In the genomic region with DNA sequence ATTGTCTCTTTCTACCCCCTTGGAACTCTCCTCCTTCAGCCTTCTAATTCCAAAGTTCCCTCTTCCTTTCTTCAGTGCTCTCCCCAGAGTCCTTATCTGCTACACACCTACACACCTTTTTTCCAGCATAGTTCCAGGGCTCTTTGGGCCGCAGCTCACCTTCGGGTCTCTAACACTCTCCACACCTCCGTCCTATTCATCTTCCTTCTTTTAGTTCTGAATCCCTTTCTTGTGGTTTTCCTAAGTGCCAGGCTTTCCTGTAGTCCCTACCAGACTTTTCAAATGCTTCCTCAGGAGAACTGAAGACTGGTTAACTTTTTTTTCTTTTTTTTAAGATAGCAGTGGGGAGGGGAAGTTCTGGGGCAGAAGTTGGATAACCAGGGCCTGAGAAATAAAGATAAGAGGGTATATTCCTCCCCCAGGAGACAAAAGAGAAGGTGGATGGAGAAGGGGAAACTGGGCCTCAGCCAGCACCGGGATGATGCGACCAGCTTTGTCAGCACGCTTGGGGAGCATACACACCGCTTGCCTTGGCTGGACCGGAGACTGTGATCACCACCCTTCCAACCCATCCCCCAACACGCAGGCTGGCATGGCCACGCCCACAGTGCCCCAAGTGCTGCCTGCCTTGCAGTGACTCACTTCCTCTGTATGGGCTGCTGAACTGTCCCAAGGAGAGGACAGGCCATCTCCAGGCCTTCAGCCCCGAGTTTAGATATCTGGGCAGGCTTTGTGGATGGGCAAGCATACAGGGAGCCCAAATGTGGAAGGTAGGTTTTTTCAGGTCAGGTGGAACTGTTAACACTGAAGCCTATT, we compare ENCODE assay signal across 1 cellular context.
A peak's percentile ranks its signal among the peaks of the same experiment; 100 is the strongest.
TF ChIP-seq lines count a peak whose summit lies in the region.

No MANE protein-coding gene starts in this region.

TF ChIP-seq in HCT116, 20 proteins besides CTCF, POLR2A, EP300 and RAD21 (continued from another document):
- TF ChIP-seq, protein P1, sequence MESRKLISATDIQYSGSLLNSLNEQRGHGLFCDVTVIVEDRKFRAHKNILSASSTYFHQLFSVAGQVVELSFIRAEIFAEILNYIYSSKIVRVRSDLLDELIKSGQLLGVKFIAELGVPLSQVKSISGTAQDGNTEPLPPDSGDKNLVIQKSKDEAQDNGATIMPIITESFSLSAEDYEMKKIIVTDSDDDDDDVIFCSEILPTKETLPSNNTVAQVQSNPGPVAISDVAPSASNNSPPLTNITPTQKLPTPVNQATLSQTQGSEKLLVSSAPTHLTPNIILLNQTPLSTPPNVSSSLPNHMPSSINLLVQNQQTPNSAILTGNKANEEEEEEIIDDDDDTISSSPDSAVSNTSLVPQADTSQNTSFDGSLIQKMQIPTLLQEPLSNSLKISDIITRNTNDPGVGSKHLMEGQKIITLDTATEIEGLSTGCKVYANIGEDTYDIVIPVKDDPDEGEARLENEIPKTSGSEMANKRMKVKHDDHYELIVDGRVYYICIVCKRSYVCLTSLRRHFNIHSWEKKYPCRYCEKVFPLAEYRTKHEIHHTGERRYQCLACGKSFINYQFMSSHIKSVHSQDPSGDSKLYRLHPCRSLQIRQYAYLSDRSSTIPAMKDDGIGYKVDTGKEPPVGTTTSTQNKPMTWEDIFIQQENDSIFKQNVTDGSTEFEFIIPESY (IDR thresholded peaks at IDR 0.05; ENCODE audit: extremely low read depth, insufficient replicate concordance, low read length): no peak
- no peak for TF ChIP-seq FOSL1 (IDR thresholded peaks at IDR 0.05; ENCODE audit: low read depth)
- peak; percentile 68 for TF ChIP-seq YY1 (IDR thresholded peaks at IDR 0.05; ENCODE audit: extremely low read depth, insufficient replicate concordance, low read depth, low read length)
- no peak for TF ChIP-seq JUND (IDR thresholded peaks at IDR 0.05)
- no peak for TF ChIP-seq SIN3A (IDR thresholded peaks at IDR 0.05; ENCODE audit: low read depth)
- TF ChIP-seq TCF7L2 (IDR thresholded peaks at IDR 0.05; ENCODE audit: borderline replicate concordance, extremely low read depth, insufficient read depth, insufficient read length): peak; percentile 61
- TF ChIP-seq, protein P2, sequence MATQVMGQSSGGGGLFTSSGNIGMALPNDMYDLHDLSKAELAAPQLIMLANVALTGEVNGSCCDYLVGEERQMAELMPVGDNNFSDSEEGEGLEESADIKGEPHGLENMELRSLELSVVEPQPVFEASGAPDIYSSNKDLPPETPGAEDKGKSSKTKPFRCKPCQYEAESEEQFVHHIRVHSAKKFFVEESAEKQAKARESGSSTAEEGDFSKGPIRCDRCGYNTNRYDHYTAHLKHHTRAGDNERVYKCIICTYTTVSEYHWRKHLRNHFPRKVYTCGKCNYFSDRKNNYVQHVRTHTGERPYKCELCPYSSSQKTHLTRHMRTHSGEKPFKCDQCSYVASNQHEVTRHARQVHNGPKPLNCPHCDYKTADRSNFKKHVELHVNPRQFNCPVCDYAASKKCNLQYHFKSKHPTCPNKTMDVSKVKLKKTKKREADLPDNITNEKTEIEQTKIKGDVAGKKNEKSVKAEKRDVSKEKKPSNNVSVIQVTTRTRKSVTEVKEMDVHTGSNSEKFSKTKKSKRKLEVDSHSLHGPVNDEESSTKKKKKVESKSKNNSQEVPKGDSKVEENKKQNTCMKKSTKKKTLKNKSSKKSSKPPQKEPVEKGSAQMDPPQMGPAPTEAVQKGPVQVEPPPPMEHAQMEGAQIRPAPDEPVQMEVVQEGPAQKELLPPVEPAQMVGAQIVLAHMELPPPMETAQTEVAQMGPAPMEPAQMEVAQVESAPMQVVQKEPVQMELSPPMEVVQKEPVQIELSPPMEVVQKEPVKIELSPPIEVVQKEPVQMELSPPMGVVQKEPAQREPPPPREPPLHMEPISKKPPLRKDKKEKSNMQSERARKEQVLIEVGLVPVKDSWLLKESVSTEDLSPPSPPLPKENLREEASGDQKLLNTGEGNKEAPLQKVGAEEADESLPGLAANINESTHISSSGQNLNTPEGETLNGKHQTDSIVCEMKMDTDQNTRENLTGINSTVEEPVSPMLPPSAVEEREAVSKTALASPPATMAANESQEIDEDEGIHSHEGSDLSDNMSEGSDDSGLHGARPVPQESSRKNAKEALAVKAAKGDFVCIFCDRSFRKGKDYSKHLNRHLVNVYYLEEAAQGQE (IDR thresholded peaks at IDR 0.05; ENCODE audit: low read depth): no peak
